10 cellular contexts compared by ENCODE assay signal in the genomic region with DNA sequence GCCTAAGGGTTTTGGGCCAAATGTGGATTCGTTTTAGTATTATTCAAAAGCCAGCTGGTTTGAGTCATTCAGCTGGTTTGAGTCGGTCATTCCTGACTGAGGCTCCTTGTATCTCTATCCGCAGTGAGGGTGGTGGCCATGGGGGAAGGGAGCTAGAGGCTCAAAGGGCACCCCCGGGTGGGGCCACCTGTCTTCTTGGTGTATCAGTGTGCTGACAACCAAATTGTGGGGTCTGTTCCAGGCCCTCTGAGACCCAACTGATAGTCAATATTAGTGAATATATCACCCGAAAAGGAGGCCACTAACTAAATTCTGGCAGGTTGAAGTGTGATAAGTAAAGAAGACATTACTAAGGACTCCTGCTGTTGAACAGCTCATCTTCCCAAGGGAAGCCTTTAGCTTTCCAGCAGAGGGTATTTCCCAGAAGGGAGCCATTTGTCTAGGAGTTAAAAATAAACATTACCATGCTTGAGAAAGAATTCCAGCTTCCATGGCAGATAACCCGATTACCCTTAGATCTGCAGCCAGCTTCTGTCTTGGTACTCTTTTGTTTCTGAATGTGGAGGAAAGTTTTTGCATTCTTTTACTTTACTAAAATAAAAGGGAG. TPM values are rescaled to one million over a fixed set of nuclear protein-coding genes. Genes with fewer than 3 reads are reported as not detected.
DNase-seq lines count a peak whose midpoint lies in the region; ATAC-seq lines count a peak whose summit lies in the region.
"Had no signal": no experiment of that assay in that cellular context is flagged by ENCODE, and none has a peak within 500 bp of the region (broad histone marks: within the 10 kb centered on the region; RNA-seq: fewer than 3 reads in every experiment).

No MANE protein-coding gene starts in this region.

- H3K4me3 ChIP-seq in right cardiac atrium (ENCODE audit: low read length) = no peak overlapping the region

- H3K9me3 Mint-ChIP-seq in activated T-helper 1 cell treated with anti-CD3 and anti-CD28 coated beads, Interleukin-12 subunit alpha, Interleukin-12 subunit beta, Interleukin-2, Interleukin-4 antibody, amounts not matched to agents 30 ng/mL and 10 ng/mL and 1 ng/mL, durations not matched to agents 14 hours and 24 hours and 36 hours = peaks cover 7% of the 10 kb centered on the region

- intact Hi-C loops in right cardiac atrium (cut with DNase I) = no loop called here
- intact Hi-C loops in activated T-helper 1 cell treated with anti-CD3 and anti-CD28 coated beads, Interleukin-12 subunit alpha, Interleukin-12 subunit beta, Interleukin-2, Interleukin-4 antibody, amounts not matched to agents 30 ng/mL and 10 ng/mL and 1 ng/mL, durations not matched to agents 14 hours and 24 hours and 36 hours (cut with micrococcal nuclease) = no loop called here

- ATAC-seq in right cardiac atrium (peak in 1 of 2 donors; percentile 31), GM19463 (IDR thresholded peaks at IDR 0.05; ENCODE audit: unreplicated experiment) (no peak)

- no peaks in the 10 kb centered on the region for H3K9me3 ChIP-seq in right cardiac atrium (ENCODE audit: control insufficient read depth, low read length)

- 40% methylated on average over 6 of the region's 6 CpGs for whole genome bisulfite sequencing in right cardiac atrium

- DNase-seq in NCI-H510A treated with DMSO at 0.1 percent for 48 hours (lab: John Stamatoyannopoulos, UW) = peak; percentile 58
- DNase-seq in NCI-H510A (lab: John Stamatoyannopoulos, UW) = no peak
- DNase-seq in T1000 (lab: John Stamatoyannopoulos, UW) = peak; percentile 31
- no peak for DNase-seq in right cardiac atrium
- no peak for DNase-seq in SHP77 treated with DMSO at 0.1 percent for 48 hours (lab: John Stamatoyannopoulos, UW)
- DNase-seq in activated T-helper 1 cell treated with anti-CD3 and anti-CD28 coated beads, Interleukin-12 subunit alpha, Interleukin-12 subunit beta, Interleukin-2, Interleukin-4 antibody, amounts not matched to agents 30 ng/mL and 10 ng/mL and 1 ng/mL, durations not matched to agents 14 hours and 24 hours and 36 hours (ENCODE audit: low spot score) = no peak
- DNase-seq: T-helper 9 cell had no signal

- H3K27ac Mint-ChIP-seq in activated T-helper 1 cell treated with anti-CD3 and anti-CD28 coated beads, Interleukin-12 subunit alpha, Interleukin-12 subunit beta, Interleukin-2, Interleukin-4 antibody, amounts not matched to agents 30 ng/mL and 10 ng/mL and 1 ng/mL, durations not matched to agents 14 hours and 24 hours and 36 hours = no peak overlapping the region
- H3K27ac Mint-ChIP-seq: B cell had no signal

- peaks cover 2% of the 10 kb centered on the region for H3K27me3 Mint-ChIP-seq in activated T-helper 1 cell treated with anti-CD3 and anti-CD28 coated beads, Interleukin-12 subunit alpha, Interleukin-12 subunit beta, Interleukin-2, Interleukin-4 antibody, amounts not matched to agents 30 ng/mL and 10 ng/mL and 1 ng/mL, durations not matched to agents 14 hours and 24 hours and 36 hours (ENCODE audit: insufficient read depth)
- H3K27me3 Mint-ChIP-seq: B cell had no signal

- H3K4me1 ChIP-seq in right cardiac atrium (ENCODE audit: control insufficient read depth, insufficient read depth, low read length) = no peaks in the 10 kb centered on the region

- no peaks in the 10 kb centered on the region for H3K36me3 Mint-ChIP-seq in activated T-helper 1 cell treated with anti-CD3 and anti-CD28 coated beads, Interleukin-12 subunit alpha, Interleukin-12 subunit beta, Interleukin-2, Interleukin-4 antibody, amounts not matched to agents 30 ng/mL and 10 ng/mL and 1 ng/mL, durations not matched to agents 14 hours and 24 hours and 36 hours (ENCODE audit: low read depth)

- H3K4me1 Mint-ChIP-seq in activated T-helper 1 cell treated with anti-CD3 and anti-CD28 coated beads, Interleukin-12 subunit alpha, Interleukin-12 subunit beta, Interleukin-2, Interleukin-4 antibody, amounts not matched to agents 30 ng/mL and 10 ng/mL and 1 ng/mL, durations not matched to agents 14 hours and 24 hours and 36 hours (ENCODE audit: low read depth) = peaks cover 9% of the 10 kb centered on the region
- H3K4me1 Mint-ChIP-seq: B cell had no signal

- H3K27me3 ChIP-seq in right cardiac atrium (ENCODE audit: control insufficient read depth, insufficient read depth) = no peaks in the 10 kb centered on the region

- H3K27ac ChIP-seq in right cardiac atrium (ENCODE audit: low read length) (peak overlapping the region; percentile 23), temporal lobe (ENCODE audit: low read depth, low read length) (peak overlapping the region; percentile 50)

- H3K4me3 Mint-ChIP-seq in activated T-helper 1 cell treated with anti-CD3 and anti-CD28 coated beads, Interleukin-12 subunit alpha, Interleukin-12 subunit beta, Interleukin-2, Interleukin-4 antibody, amounts not matched to agents 30 ng/mL and 10 ng/mL and 1 ng/mL, durations not matched to agents 14 hours and 24 hours and 36 hours = no peak overlapping the region
- H3K4me3 Mint-ChIP-seq: B cell had no signal

RNA-seq across cellular contexts. Expression of gene DDX50, which starts 29.9 kb away (rescaled TPM):
- total RNA-seq in right cardiac atrium (10 to 100 TPM; 23.6 to 26.7 (median 24.7) TPM), temporal lobe (33.7 TPM)
- polyA plus RNA-seq in right cardiac atrium = 15.5 TPM
- total RNA-seq in activated T-helper 1 cell treated with anti-CD3 and anti-CD28 coated beads, Interleukin-12 subunit alpha, Interleukin-12 subunit beta, Interleukin-2, Interleukin-4 antibody, amounts not matched to agents 30 ng/mL and 10 ng/mL and 1 ng/mL, durations not matched to agents 14 hours and 24 hours and 36 hours = 53.0 and 55.0 TPM in 2 replicates

RNA-seq across cellular contexts. Expression of gene STOX1, which starts 43.9 kb away (rescaled TPM):
- under 1 TPM; 0.14 to 0.45 (median 0.25) TPM for total RNA-seq in right cardiac atrium
- 0.25 TPM for polyA plus RNA-seq in right cardiac atrium
- total RNA-seq in temporal lobe = 6.4 TPM
- 0.32 and 1.1 TPM in 2 replicates for total RNA-seq in activated T-helper 1 cell treated with anti-CD3 and anti-CD28 coated beads, Interleukin-12 subunit alpha, Interleukin-12 subunit beta, Interleukin-2, Interleukin-4 antibody, amounts not matched to agents 30 ng/mL and 10 ng/mL and 1 ng/mL, durations not matched to agents 14 hours and 24 hours and 36 hours

Comparison
In these comparisons a context has a peak if more than half of its experiments do, and no peak if none do; other contexts are left out.
1. DNase-seq: peak in NCI-H510A treated with DMSO at 0.1 percent for 48 hours (single experiment) and T1000 (single experiment); none in NCI-H510A (single experiment), right cardiac atrium (0 of 3), SHP77 treated with DMSO at 0.1 percent for 48 hours (single experiment) and activated T-helper 1 cell treated with anti-CD3 and anti-CD28 coated beads, Interleukin-12 subunit alpha, Interleukin-12 subunit beta, Interleukin-2, Interleukin-4 antibody, amounts not matched to agents 30 ng/mL and 10 ng/mL and 1 ng/mL, durations not matched to agents 14 hours and 24 hours and 36 hours (single experiment).